1 cellular context compared by ENCODE assay signal in genomic region chr1:226702318-226702956, GRCh38.
A peak's percentile ranks its signal among the peaks of the same experiment; 100 is the strongest.
TF ChIP-seq lines count a peak whose summit lies in the region.

No MANE protein-coding gene starts in this region.

TF ChIP-seq in HEK293, 187 proteins besides CTCF, POLR2A, EP300 and RAD21 (continued from another document and continues in another):
- peak; percentile 57 for TF ChIP-seq ZBTB10 (tag by site-specific recombination; IDR thresholded peaks at IDR 0.05)
- peak; percentile 10; the same call in 1 of the 2 replicates for TF ChIP-seq ZNF449 (tag by site-specific recombination; IDR thresholded peaks at IDR 0.05)
- no peak for TF ChIP-seq ZNF133 (tag by site-specific recombination; IDR thresholded peaks at IDR 0.05)
- peak; percentile 96 for TF ChIP-seq ZNF660 (tag by site-specific recombination; IDR thresholded peaks at IDR 0.05)
- TF ChIP-seq SP3 (tag by site-specific recombination; IDR thresholded peaks at IDR 0.05) = 0 out of 2 replicates have a peak, but pooled peaks have one; percentile 26
- TF ChIP-seq ZNF658 (tag by site-specific recombination; IDR thresholded peaks at IDR 0.05) = no peak
- TF ChIP-seq ZNF629 (tag by site-specific recombination; IDR thresholded peaks at IDR 0.05) = peak; percentile 98
- no peak for TF ChIP-seq YY2 (tag by site-specific recombination; IDR thresholded peaks at IDR 0.05)
- 0 out of 2 replicates have a peak, but pooled peaks have one; percentile 23 for TF ChIP-seq ZNF626 (tag by site-specific recombination; IDR thresholded peaks at IDR 0.05)
- TF ChIP-seq SP7 (tag by site-specific recombination; IDR thresholded peaks at IDR 0.05) = peak; percentile 88
- TF ChIP-seq FEZF1 (tag by site-specific recombination; IDR thresholded peaks at IDR 0.05) = peak; percentile 41; the same call in 1 of the 2 replicates
- peak; percentile 42; the same call in 1 of the 2 replicates for TF ChIP-seq ZFP37 (tag by site-specific recombination; IDR thresholded peaks at IDR 0.05)
- peak; percentile 78; the same call in 1 of the 2 replicates for TF ChIP-seq ZBTB7A (tag by site-specific recombination; IDR thresholded peaks at IDR 0.05; ENCODE audit: low read depth)
- TF ChIP-seq KLF8 (tag by site-specific recombination; IDR thresholded peaks at IDR 0.05) = peak; percentile 45; the same call in 1 of the 2 replicates
- 0 out of 2 replicates have a peak, but pooled peaks have one; percentile 38 for TF ChIP-seq ZNF76 (tag by site-specific recombination; IDR thresholded peaks at IDR 0.05; ENCODE audit: borderline replicate concordance, low read depth)
- TF ChIP-seq ZNF843 (tag by site-specific recombination; IDR thresholded peaks at IDR 0.05) = peak; percentile 79
- TF ChIP-seq MZF1 (tag by site-specific recombination; IDR thresholded peaks at IDR 0.05; ENCODE audit: borderline replicate concordance) = peak; percentile 24; the same call in 1 of the 2 replicates
- peak; percentile 66; the same call in 1 of the 2 replicates for TF ChIP-seq ZBTB44 (tag by site-specific recombination; IDR thresholded peaks at IDR 0.05)
- peak; percentile 91 for TF ChIP-seq ZBTB17 (tag by site-specific recombination; IDR thresholded peaks at IDR 0.05)
- peak; percentile 81 for TF ChIP-seq ZNF184 (tag by site-specific recombination; IDR thresholded peaks at IDR 0.05)
- peak; percentile 80; the same call in 1 of the 2 replicates for TF ChIP-seq ZNF324 (tag by site-specific recombination; IDR thresholded peaks at IDR 0.05)
- TF ChIP-seq ZNF792 (tag by site-specific recombination; IDR thresholded peaks at IDR 0.05) = peak; percentile 82
- TF ChIP-seq ZNF654 (tag by site-specific recombination; IDR thresholded peaks at IDR 0.05; ENCODE audit: low read depth) = no peak
- TF ChIP-seq ZNF670 (tag by site-specific recombination; IDR thresholded peaks at IDR 0.05; ENCODE audit: low read depth) = no peak
- peak; percentile 80 for TF ChIP-seq ZNF580 (tag by site-specific recombination; IDR thresholded peaks at IDR 0.05)
- peak; percentile 83; the same call in 1 of the 2 replicates for TF ChIP-seq TSHZ1 (tag by site-specific recombination; IDR thresholded peaks at IDR 0.05; ENCODE audit: borderline replicate concordance)
- 0 out of 2 replicates have a peak, but pooled peaks have one; percentile 30 for TF ChIP-seq ZSCAN18 (tag by site-specific recombination; IDR thresholded peaks at IDR 0.05)
- TF ChIP-seq ZNF561 (tag by site-specific recombination; IDR thresholded peaks at IDR 0.05; ENCODE audit: borderline replicate concordance) = peak; percentile 88
- TF ChIP-seq GFI1B (tag by site-specific recombination; IDR thresholded peaks at IDR 0.05) = no peak
- TF ChIP-seq ZNF394 (tag by site-specific recombination; IDR thresholded peaks at IDR 0.05; ENCODE audit: borderline replicate concordance) = peak; percentile 60; the same call in 1 of the 2 replicates
- no peak for TF ChIP-seq ZNF837 (tag by site-specific recombination; IDR thresholded peaks at IDR 0.05)
- TF ChIP-seq ZNF341 (tag by site-specific recombination; IDR thresholded peaks at IDR 0.05; ENCODE audit: low read depth) = no peak
- TF ChIP-seq ATF2 (tag by site-specific recombination; IDR thresholded peaks at IDR 0.05; ENCODE audit: low read depth) = peak; percentile 95
- TF ChIP-seq ZNF426 (tag by site-specific recombination; IDR thresholded peaks at IDR 0.05) = no peak
- peak; percentile 46; the same call in 1 of the 2 replicates for TF ChIP-seq ZSCAN30 (tag by site-specific recombination; IDR thresholded peaks at IDR 0.05)
- TF ChIP-seq ZNF274 (IDR thresholded peaks at IDR 0.05; ENCODE audit: low read length) = no peak
- TF ChIP-seq ZNF274 (tag by site-specific recombination; IDR thresholded peaks at IDR 0.05; ENCODE audit: borderline replicate concordance) = no peak
- peak; percentile 97 for TF ChIP-seq ZNF366 (tag by site-specific recombination; conservative IDR thresholded peaks at IDR 0.05)
- TF ChIP-seq ZNF518A (tag by site-specific recombination; conservative IDR thresholded peaks at IDR 0.05; ENCODE audit: low read depth) = peak; percentile 60; the same call in 1 of the 2 replicates
- peak; percentile 46; the same call in 1 of the 2 replicates for TF ChIP-seq ZSCAN23 (tag by site-specific recombination; IDR thresholded peaks at IDR 0.05)
- TF ChIP-seq INSM2 (tag by site-specific recombination; IDR thresholded peaks at IDR 0.05) = peak; percentile 77; the same call in 1 of the 2 replicates
